ENCODE assay signal across 9 cellular contexts in genomic region chr16:69890114-69890890, GRCh38.
DNase-seq lines count a peak whose midpoint lies in the region; ATAC-seq and TF ChIP-seq lines count a peak whose summit lies in the region.
"Had no signal": no experiment of that assay in that cellular context is flagged by ENCODE, and none has a peak within 500 bp of the region (broad histone marks: within the 10 kb centered on the region; RNA-seq: fewer than 3 reads in every experiment).

No MANE protein-coding gene starts in this region.

- ATAC-seq in left ventricle myocardium superior (peak; percentile 88), GM18870 (IDR thresholded peaks at IDR 0.05; ENCODE audit: unreplicated experiment) (no peak), GM18511 (IDR thresholded peaks at IDR 0.05; ENCODE audit: unreplicated experiment) (no peak), HG03460 (IDR thresholded peaks at IDR 0.05; ENCODE audit: unreplicated experiment) (no peak)

- peak overlapping the region; percentile 49 for H3K4me3 ChIP-seq in adipocyte (ENCODE audit: low read length)

- CTCF ChIA-PET in activated naive CD4-positive, alpha-beta T cell treated with anti-CD3 and anti-CD28 coated beads for 36 hours (lab: Charles Lee), result no interaction called here

- H3K36me3 Mint-ChIP-seq in HFFc6 (ENCODE audit: low read depth) (peaks cover 26% of the 10 kb centered on the region; the same call in 1 of the 2 replicates), progenitor cell of endocrine pancreas (ENCODE audit: insufficient read depth) (peaks cover 31% of the 10 kb centered on the region)
- peaks cover 13% of the 10 kb centered on the region for H3K36me3 Mint-ChIP-seq in activated naive CD4-positive, alpha-beta T cell treated with anti-CD3 and anti-CD28 coated beads for 36 hours (ENCODE audit: low read depth)

- no peaks in the 10 kb centered on the region for H3K9me3 Mint-ChIP-seq in HFFc6
- H3K9me3 Mint-ChIP-seq in progenitor cell of endocrine pancreas (ENCODE audit: low read depth), result no peaks in the 10 kb centered on the region
- no peaks in the 10 kb centered on the region for H3K9me3 Mint-ChIP-seq in activated naive CD4-positive, alpha-beta T cell treated with anti-CD3 and anti-CD28 coated beads for 36 hours
- H3K9me3 Mint-ChIP-seq: central memory CD8-positive, alpha-beta T cell had no signal

- H3K4me1 ChIP-seq in adipocyte (ENCODE audit: control insufficient read depth, insufficient read depth, low read length), result peaks cover 13% of the 10 kb centered on the region

- TF ChIP-seq CTCF in HFFc6 (IDR thresholded peaks at IDR 0.05), result no peak
- TF ChIP-seq CTCF in progenitor cell of endocrine pancreas (IDR thresholded peaks at IDR 0.05; ENCODE audit: unreplicated experiment), result no peak

- peaks cover 7% of the 10 kb centered on the region; the same call in 1 of the 2 replicates for H3K4me1 Mint-ChIP-seq in HFFc6 (ENCODE audit: low read depth)
- H3K4me1 Mint-ChIP-seq in progenitor cell of endocrine pancreas (ENCODE audit: low read depth), result peaks cover 22% of the 10 kb centered on the region
- no peaks in the 10 kb centered on the region for H3K4me1 Mint-ChIP-seq in activated naive CD4-positive, alpha-beta T cell treated with anti-CD3 and anti-CD28 coated beads for 36 hours (ENCODE audit: low read depth)

- peaks cover 9% of the 10 kb centered on the region for H3K36me3 ChIP-seq in adipocyte (ENCODE audit: control insufficient read depth, insufficient read depth, low read length, severe bottlenecking)

- peak overlapping the region; percentile 9; the same call in 1 of the 2 replicates for H3K27ac Mint-ChIP-seq in HFFc6
- peak overlapping the region; percentile 98 for H3K27ac Mint-ChIP-seq in progenitor cell of endocrine pancreas
- H3K27ac Mint-ChIP-seq in activated naive CD4-positive, alpha-beta T cell treated with anti-CD3 and anti-CD28 coated beads for 36 hours, result no peak overlapping the region

- H3K9me3 ChIP-seq in adipocyte (ENCODE audit: control insufficient read depth, low read length), result no peaks in the 10 kb centered on the region

- DNase-seq in HFFc6 (no peak), adipocyte (ENCODE audit: low read depth) (peak; percentile 51), left ventricle myocardium superior (peak; percentile 47), progenitor cell of endocrine pancreas (ENCODE audit: low spot score, unreplicated experiment) (no peak)
- no peak for DNase-seq in activated naive CD4-positive, alpha-beta T cell treated with anti-CD3 and anti-CD28 coated beads for 36 hours

- H3K27me3 Mint-ChIP-seq in HFFc6 (ENCODE audit: insufficient read depth), result peaks cover 2% of the 10 kb centered on the region; the same call in 1 of the 2 replicates
- H3K27me3 Mint-ChIP-seq in progenitor cell of endocrine pancreas, result no peaks in the 10 kb centered on the region
- no peaks in the 10 kb centered on the region for H3K27me3 Mint-ChIP-seq in activated naive CD4-positive, alpha-beta T cell treated with anti-CD3 and anti-CD28 coated beads for 36 hours (ENCODE audit: low read depth)
- H3K27me3 Mint-ChIP-seq: central memory CD8-positive, alpha-beta T cell had no signal

- peak overlapping the region; percentile 66 for H3K9ac ChIP-seq in adipocyte (ENCODE audit: low read length)

- no peaks in the 10 kb centered on the region for H3K27me3 ChIP-seq in adipocyte (replicated peaks; ENCODE audit: control insufficient read depth, insufficient read depth, low read length)

- H3K4me3 Mint-ChIP-seq in HFFc6, result no peak overlapping the region
- peak overlapping the region; percentile 24 for H3K4me3 Mint-ChIP-seq in progenitor cell of endocrine pancreas (ENCODE audit: low read depth)
- no peak overlapping the region for H3K4me3 Mint-ChIP-seq in activated naive CD4-positive, alpha-beta T cell treated with anti-CD3 and anti-CD28 coated beads for 36 hours
- H3K4me3 Mint-ChIP-seq: central memory CD8-positive, alpha-beta T cell had no signal

- intact Hi-C loops in left ventricle myocardium superior (cut with micrococcal nuclease), result no loop called here
- intact Hi-C loops in activated naive CD4-positive, alpha-beta T cell treated with anti-CD3 and anti-CD28 coated beads for 36 hours (cut with micrococcal nuclease), result no loop called here

Comparison
In these comparisons a context has a peak if more than half of its experiments do, and no peak if none do; other contexts are left out.
1. DNase-seq: peak in adipocyte (single experiment) and left ventricle myocardium superior (single experiment); none in HFFc6 (single experiment), progenitor cell of endocrine pancreas (single experiment) and activated naive CD4-positive, alpha-beta T cell treated with anti-CD3 and anti-CD28 coated beads for 36 hours (single experiment).